8 cellular contexts compared by ENCODE assay signal in genomic region chr12:121095544-121096198, GRCh38. TPM values are rescaled to one million over a fixed set of nuclear protein-coding genes. Genes with fewer than 3 reads are reported as not detected.
DNase-seq lines count a peak whose midpoint lies in the region; ATAC-seq and TF ChIP-seq lines count a peak whose summit lies in the region.

No MANE protein-coding gene starts in this region.

- peak overlapping the region; percentile 45; the same call in 1 of the 2 replicates for H2AFZ ChIP-seq in MM.1S (ENCODE audit: low read length)

- TF ChIP-seq CTCF in MM.1S (IDR thresholded peaks at IDR 0.05; ENCODE audit: low read length) (peak; percentile 52), glutamatergic neuron (IDR thresholded peaks at IDR 0.05; ENCODE audit: partially characterized antibody, unreplicated experiment) (peak; percentile 65), osteocyte (IDR thresholded peaks at IDR 0.05) (peak; percentile 88), suprapubic skin (IDR thresholded peaks at IDR 0.05) (peak; percentile 41 to 83)

- H3K79me2 ChIP-seq in MM.1S (ENCODE audit: low read length), result no peaks in the 10 kb centered on the region

- H3K27ac ChIP-seq in MM.1S (ENCODE audit: low read length) (no peak overlapping the region), suprapubic skin (no peak overlapping the region)

- H3K4me1 ChIP-seq in MM.1S (ENCODE audit: low read length) (no peaks in the 10 kb centered on the region), suprapubic skin (peaks cover 12% of the 10 kb centered on the region)

- H3K27me3 Mint-ChIP-seq in glutamatergic neuron (ENCODE audit: unreplicated experiment) (peaks cover 11% of the 10 kb centered on the region), osteocyte (ENCODE audit: unreplicated experiment) (peaks cover 38% of the 10 kb centered on the region)

- peak; percentile 58 for DNase-seq in A172 (ENCODE audit: low spot score)
- DNase-seq in MM.1S, result peak; percentile 7
- peak; percentile 68 for DNase-seq in SK-N-DZ (ENCODE audit: low spot score)
- DNase-seq in activated naive CD4-positive, alpha-beta T cell treated with anti-CD3 and anti-CD28 coated beads, Interleukin-2, amount 50 U/mL, for 16 hours, result peak; percentile 76
- peak; percentile 80 for DNase-seq in glutamatergic neuron
- peak; percentile 90 for DNase-seq in osteocyte (ENCODE audit: extremely low spot score, unreplicated experiment)
- peak; percentile 78 to 88 for DNase-seq in suprapubic skin (ENCODE audit: low spot score in 2 of 2)

- no peaks in the 10 kb centered on the region for H3F3A ChIP-seq in MM.1S (ENCODE audit: insufficient read depth, low read length)

- no peak overlapping the region for H3K9ac ChIP-seq in MM.1S (ENCODE audit: low read length)

- no peak for TF ChIP-seq POLR2A in suprapubic skin (IDR thresholded peaks at IDR 0.05)

- H3K4me1 Mint-ChIP-seq in glutamatergic neuron (ENCODE audit: low read depth, unreplicated experiment) (no peaks in the 10 kb centered on the region), osteocyte (ENCODE audit: unreplicated experiment) (peaks cover 7% of the 10 kb centered on the region)

- H3K27ac Mint-ChIP-seq in glutamatergic neuron (ENCODE audit: unreplicated experiment), result no peak overlapping the region
- no peak overlapping the region for H3K27ac Mint-ChIP-seq in osteocyte (ENCODE audit: unreplicated experiment)

- H3K36me3 Mint-ChIP-seq in glutamatergic neuron (ENCODE audit: unreplicated experiment) (peaks cover 4% of the 10 kb centered on the region), osteocyte (ENCODE audit: unreplicated experiment) (no peaks in the 10 kb centered on the region)

- no peak for TF ChIP-seq EP300 in suprapubic skin (IDR thresholded peaks at IDR 0.05)

- no peaks in the 10 kb centered on the region for H3K27me3 ChIP-seq in MM.1S (replicated peaks; ENCODE audit: insufficient read depth, low read length)
- H3K27me3 ChIP-seq in suprapubic skin, result peaks cover 9% of the 10 kb centered on the region

- H3K4me3 Mint-ChIP-seq in glutamatergic neuron (ENCODE audit: unreplicated experiment) (peak overlapping the region; percentile 70), osteocyte (ENCODE audit: unreplicated experiment) (peak overlapping the region; percentile 78)

- H3K9me3 ChIP-seq in MM.1S (replicated peaks; ENCODE audit: insufficient read depth, low read length), result no peaks in the 10 kb centered on the region
- H3K9me3 ChIP-seq in suprapubic skin, result no peaks in the 10 kb centered on the region

- H3K36me3 ChIP-seq in MM.1S (replicated peaks; ENCODE audit: insufficient read depth, low read length), result no peaks in the 10 kb centered on the region
- no peaks in the 10 kb centered on the region for H3K36me3 ChIP-seq in suprapubic skin

- H3K9me3 Mint-ChIP-seq in glutamatergic neuron (ENCODE audit: unreplicated experiment), result peaks cover 3% of the 10 kb centered on the region
- H3K9me3 Mint-ChIP-seq in osteocyte (ENCODE audit: unreplicated experiment), result peaks cover 7% of the 10 kb centered on the region

- H3K4me3 ChIP-seq in MM.1S (ENCODE audit: low read length) (peak overlapping the region; percentile 37; the same call in 1 of the 2 replicates), suprapubic skin (peak overlapping the region; percentile 36)

- no peaks in the 10 kb centered on the region for H4K20me1 ChIP-seq in MM.1S (ENCODE audit: insufficient read depth, low read length)

- H3K4me2 ChIP-seq in MM.1S (ENCODE audit: low read depth, low read length), result peak overlapping the region; percentile 65

- WGBS in suprapubic skin, result 9% methylated on average over 31 of the region's 33 CpGs

- H3K9me2 ChIP-seq in MM.1S (replicated peaks; ENCODE audit: insufficient read depth, low read length), result no peaks in the 10 kb centered on the region

- peak; percentile 65 for ATAC-seq in GM19035 (IDR thresholded peaks at IDR 0.05; ENCODE audit: unreplicated experiment)

RNA-seq across cellular contexts. Expression of gene P2RX7, which starts 37.0 kb away (rescaled TPM):
- total RNA-seq in A172 (2014; rRNA removed; shearing (Covaris generic)), result 1.9 and 3.8 TPM in 2 replicates
- polyA plus RNA-seq in SK-N-DZ (2014; cell fraction: cytosol; rRNA removed), result 0.14 TPM in 1 of 2 replicates, not detected in the other
- polyA plus RNA-seq in SK-N-DZ (2014; cell fraction: nucleus; rRNA removed), result not detected in 2 replicates
- total RNA-seq in glutamatergic neuron (ENCODE audit: unreplicated experiment) (not detected), osteocyte (0.08 and 0.30 TPM in 2 replicates), suprapubic skin (10 to 100 TPM; 14.0 to 65.7 (median 19.2) TPM)

RNA-seq across cellular contexts. Expression of gene OASL, which starts 56.6 kb away (rescaled TPM):
- 1.3 and 2.3 TPM in 2 replicates for total RNA-seq in A172 (2014; rRNA removed; shearing (Covaris generic))
- not detected in 2 replicates for polyA plus RNA-seq in SK-N-DZ (2014; cell fraction: cytosol; rRNA removed)
- not detected in 2 replicates for polyA plus RNA-seq in SK-N-DZ (2014; cell fraction: nucleus; rRNA removed)
- total RNA-seq in glutamatergic neuron (ENCODE audit: unreplicated experiment) (not detected), osteocyte (0.21 and 0.24 TPM in 2 replicates), suprapubic skin (under 1 TPM in 3 of 4 donors, not detected in 1; 0.53 to 0.91 (median 0.64) TPM)

Comparison
In these comparisons a context has a peak if more than half of its experiments do, and no peak if none do; other contexts are left out.
1. DNase-seq: peak in every context shown above with its lines; median percentile 90 in osteocyte; 83 in suprapubic skin; 80 in glutamatergic neuron; 76 in activated naive CD4-positive, alpha-beta T cell treated with anti-CD3 and anti-CD28 coated beads, Interleukin-2, amount 50 U/mL, for 16 hours; 68 in SK-N-DZ; 58 in A172; 7 in MM.1S.